In the genomic region with DNA sequence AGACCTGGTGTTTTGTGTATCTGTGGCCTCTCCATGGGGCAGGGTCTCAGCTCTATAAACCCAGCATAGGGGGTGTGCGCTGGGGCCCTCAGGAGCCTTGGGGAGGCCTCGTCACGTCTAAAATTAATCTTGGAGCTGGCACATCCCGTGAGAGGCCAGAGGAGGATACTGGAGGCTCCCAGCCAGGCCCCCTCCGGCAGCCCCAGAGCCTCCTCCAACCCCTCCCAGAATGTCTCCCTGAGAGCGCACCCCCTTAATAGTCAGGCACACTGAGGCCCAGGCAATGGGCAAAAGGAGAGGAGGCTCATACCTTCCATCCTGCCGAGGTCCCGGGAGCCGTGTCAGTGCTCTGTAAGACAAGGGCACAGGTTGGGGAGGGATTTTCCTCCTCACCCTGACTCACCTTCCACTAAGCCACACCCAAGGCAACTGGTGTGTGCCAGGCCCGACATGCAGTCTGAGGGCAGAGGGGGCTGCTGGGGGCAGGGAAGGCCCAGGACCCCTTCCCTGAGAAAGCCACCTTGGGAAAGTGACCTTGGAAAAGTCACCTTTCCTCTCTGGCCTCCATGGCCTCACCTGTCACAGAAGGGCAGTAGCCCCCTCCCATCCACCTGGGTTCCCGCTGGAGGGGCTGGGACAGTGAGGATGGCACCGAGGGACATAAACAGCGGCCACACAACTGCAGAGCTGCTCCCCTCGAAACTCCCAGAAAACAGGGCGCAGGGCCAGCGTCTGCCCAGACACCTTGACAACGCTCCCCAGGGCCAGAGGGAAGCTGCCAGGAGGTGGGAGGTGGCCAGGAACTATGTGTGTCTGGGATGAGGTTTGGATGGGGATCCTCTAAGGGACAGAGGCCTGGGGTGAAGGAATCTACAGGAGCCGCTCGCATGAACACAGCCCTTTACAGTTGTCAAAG, we compare ENCODE assay signal across 13 cellular contexts. TPM values are rescaled to one million over a fixed set of nuclear protein-coding genes. Genes with fewer than 3 reads are reported as not detected.
DNase-seq lines count a peak whose midpoint lies in the region; ATAC-seq and TF ChIP-seq lines count a peak whose summit lies in the region.
"Had no signal": no experiment of that assay in that cellular context is flagged by ENCODE, and none has a peak within 500 bp of the region (broad histone marks: within the 10 kb centered on the region; RNA-seq: fewer than 3 reads in every experiment).

No MANE protein-coding gene starts in this region.

- H3K4me3 ChIP-seq in subcutaneous abdominal adipose tissue (ENCODE audit: low read depth in 1 of 5, low read length in 5 of 5) = peak overlapping the region in 1 of 5 donors; percentile 17
- H3K4me3 ChIP-seq in mesendoderm (ENCODE audit: low read length) = no peak overlapping the region

- peak; percentile 26 for DNase-seq in NCI-H226
- peak; percentile 44 for DNase-seq in ecto neural progenitor cell (ENCODE audit: low spot score)
- peak; percentile 74 for DNase-seq in medulla oblongata (ENCODE audit: extremely low spot score)
- DNase-seq in mesendoderm = no peak
- no peak for DNase-seq in GM10248 (ENCODE audit: extremely low spot score)
- DNase-seq in AG08395 (ENCODE audit: low spot score) = no peak
- DNase-seq: CD8-positive, alpha-beta T cell; central memory CD4-positive, alpha-beta T cell; NCI-H1417 treated with DMSO at 0.1 percent for 48 hours had no signal

- ATAC-seq in HG02759 (IDR thresholded peaks at IDR 0.05; ENCODE audit: unreplicated experiment) = no peak
- ATAC-seq: activated CD4-positive, CD25-positive, alpha-beta regulatory T cell treated with anti-CD3 and anti-CD28 coated beads, Interleukin-2, amount 50 U/mL, for 24 hours; CD8-positive, alpha-beta T cell had no signal

- H3K4me1 ChIP-seq in subcutaneous abdominal adipose tissue (ENCODE audit: control insufficient read depth in 5 of 5, insufficient read depth in 5 of 5, low read length in 5 of 5) = peaks cover 3 to 52% (median 51%) of the 10 kb centered on the region in 5 donors
- no peaks in the 10 kb centered on the region for H3K4me1 ChIP-seq in mesendoderm (ENCODE audit: control insufficient read depth, low read depth, low read length)

- no peak overlapping the region for H2BK5ac ChIP-seq in mesendoderm (ENCODE audit: low read length)

- H3K9me3 ChIP-seq in subcutaneous abdominal adipose tissue (ENCODE audit: control insufficient read depth in 5 of 5, low read length in 5 of 5) = no peaks in the 10 kb centered on the region
- H3K9me3 ChIP-seq: left lung had no signal

- H2AK5ac ChIP-seq in mesendoderm (ENCODE audit: low read length) = no peak overlapping the region

- no peak overlapping the region for H2BK15ac ChIP-seq in mesendoderm (replicated peaks; ENCODE audit: low read depth)

- H3K4me2 ChIP-seq in mesendoderm (ENCODE audit: low read length) = no peak overlapping the region

- CTCF ChIA-PET in GM10248 (lab: Yijun Ruan, JAX) = interaction anchor here (1.4 to 2.0 kb wide), 4 partner anchors 8 to 140 kb away, joined by 4 to 7 read pairs (median 5); a partner anchor contains a TSS

- no peak overlapping the region for H3K23ac ChIP-seq in mesendoderm (ENCODE audit: low read length)

- POLR2A ChIA-PET in GM10248 (lab: Yijun Ruan, JAX) = no interaction called here

- no peak overlapping the region for H3K18ac ChIP-seq in mesendoderm (ENCODE audit: low read length)

- no peak for TF ChIP-seq CTCF in GM10248 (IDR thresholded peaks at IDR 0.05; ENCODE audit: control extremely low read depth, extremely low read depth, low read depth, missing control alignments)

- H3K4ac ChIP-seq in mesendoderm (ENCODE audit: low read depth, low read length) = no peak overlapping the region

- no peaks in the 10 kb centered on the region for H3K79me1 ChIP-seq in mesendoderm (ENCODE audit: low read length)

- H4K8ac ChIP-seq in mesendoderm (ENCODE audit: low read depth, low read length) = no peak overlapping the region

- H3K27ac ChIP-seq in subcutaneous abdominal adipose tissue (ENCODE audit: low read depth, low read length) (no peak overlapping the region), mesendoderm (ENCODE audit: low read depth, low read length) (no peak overlapping the region)

- H3K27me3 ChIP-seq in subcutaneous abdominal adipose tissue (ENCODE audit: control insufficient read depth in 5 of 5, insufficient read depth in 4 of 5, low read length in 5 of 5) (no peaks in the 10 kb centered on the region), mesendoderm (ENCODE audit: insufficient read depth, low read length, poor library complexity) (no peaks in the 10 kb centered on the region)

- no CpG with 5 or more reads among the region's 19 CpGs for WGBS in mesendoderm (ENCODE audit: extremely low coverage, insufficient coverage, low lambda C conversion rate)

- no peak overlapping the region for H3K56ac ChIP-seq in mesendoderm (ENCODE audit: low read length)

- peak overlapping the region in 3 of 5 donors; percentile 31 to 49 (median 49) for H3K9ac ChIP-seq in subcutaneous abdominal adipose tissue (ENCODE audit: low read length in 5 of 5)
- no peak overlapping the region for H3K9ac ChIP-seq in mesendoderm (ENCODE audit: low read length)

- no peak overlapping the region for H2BK120ac ChIP-seq in mesendoderm (ENCODE audit: low read depth, low read length)

- H3K36me3 ChIP-seq in subcutaneous abdominal adipose tissue (ENCODE audit: control insufficient read depth in 5 of 5, insufficient read depth in 5 of 5, low read length in 5 of 5) (peaks cover 0 to 29% (median 19%) of the 10 kb centered on the region in 5 donors), mesendoderm (ENCODE audit: control insufficient read depth, insufficient read depth, low read length) (peaks cover 2% of the 10 kb centered on the region)

- H4K5ac ChIP-seq in mesendoderm (ENCODE audit: low read length) = no peak overlapping the region

- no peaks in the 10 kb centered on the region for H3K79me2 ChIP-seq in mesendoderm (ENCODE audit: control insufficient read depth, insufficient read depth, low read length)

RNA-seq across cellular contexts. Expression of a gene that starts 2.9 kb away (rescaled TPM):
- polyA plus RNA-seq in mesendoderm (2013, experiment 1 of 2) = 24.5 TPM
- 21.1 TPM for polyA plus RNA-seq in mesendoderm (2013, experiment 2 of 2)

RNA-seq across cellular contexts. Expression of a gene that starts 20.1 kb away (rescaled TPM):
- polyA plus RNA-seq in mesendoderm (2013, experiment 1 of 2) = 5.9 TPM
- 5.4 TPM for polyA plus RNA-seq in mesendoderm (2013, experiment 2 of 2)

RNA-seq across cellular contexts. Expression of a gene that starts 24.8 kb away (rescaled TPM):
- polyA plus RNA-seq in mesendoderm (2013, experiment 1 of 2) = 11.0 TPM
- polyA plus RNA-seq in mesendoderm (2013, experiment 2 of 2) = 11.5 TPM

RNA-seq across cellular contexts. Expression of a gene that starts 42.3 kb away (rescaled TPM):
- polyA plus RNA-seq in mesendoderm (2013, experiment 1 of 2) = 12.3 TPM
- 14.4 TPM for polyA plus RNA-seq in mesendoderm (2013, experiment 2 of 2)

RNA-seq across cellular contexts. Expression of a gene that starts 56.0 kb away (rescaled TPM):
- polyA plus RNA-seq in mesendoderm (2013, experiment 1 of 2) = 4.1 TPM
- 3.5 TPM for polyA plus RNA-seq in mesendoderm (2013, experiment 2 of 2)

Comparison
In these comparisons a context has a peak if more than half of its experiments do, and no peak if none do; other contexts are left out.
1. DNase-seq: peak in NCI-H226 (single experiment), ecto neural progenitor cell (single experiment) and medulla oblongata (single experiment); none in mesendoderm (single experiment), GM10248 (single experiment) and AG08395 (single experiment).